17 cellular contexts compared by ENCODE assay signal in the genomic region with DNA sequence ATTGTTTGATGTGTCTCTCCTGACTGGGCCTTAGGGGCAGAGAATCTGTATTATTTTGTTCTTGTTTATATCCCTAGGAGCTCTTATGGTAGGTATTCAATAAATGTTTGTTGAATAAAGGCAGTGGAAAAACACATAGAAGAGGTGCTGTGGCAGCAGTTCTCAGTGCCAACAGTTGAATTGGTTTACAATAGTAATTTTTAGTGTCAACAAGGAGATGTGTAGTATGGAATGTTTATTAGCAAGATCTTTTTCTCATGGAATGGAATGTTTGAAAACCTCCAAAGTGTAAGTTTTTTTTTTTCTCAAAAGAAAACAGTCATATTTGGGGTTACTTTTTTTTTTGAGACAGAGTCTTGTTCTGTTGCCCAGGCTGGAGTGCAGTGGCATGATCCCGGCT. TPM values are rescaled to one million over a fixed set of nuclear protein-coding genes. Genes with fewer than 3 reads are reported as not detected.
DNase-seq lines count a peak whose midpoint lies in the region; ATAC-seq and TF ChIP-seq lines count a peak whose summit lies in the region.
"Had no signal": no experiment of that assay in that cellular context is flagged by ENCODE, and none has a peak within 500 bp of the region (broad histone marks: within the 10 kb centered on the region; RNA-seq: fewer than 3 reads in every experiment).

No MANE protein-coding gene starts in this region.

- H3K27me3 Mint-ChIP-seq in activated naive CD4-positive, alpha-beta T cell treated with anti-CD3 and anti-CD28 coated beads for 36 hours (ENCODE audit: low read depth) = no peaks in the 10 kb centered on the region
- no peaks in the 10 kb centered on the region for H3K27me3 Mint-ChIP-seq in activated CD8-positive, alpha-beta T cell treated with anti-CD3 and anti-CD28 coated beads for 36 hours
- H3K27me3 Mint-ChIP-seq in immature natural killer cell (ENCODE audit: low read depth in 3 of 3) = peaks cover 0 to 2% (median 0%) of the 10 kb centered on the region in 3 donors
- H3K27me3 Mint-ChIP-seq: activated CD4-positive, alpha-beta T cell treated with anti-CD3 and anti-CD28 coated beads, Interleukin-2, amount 10 ng/mL, durations not matched to agents 7 days and 5 days had no signal

- peaks cover 59% of the 10 kb centered on the region for H3K4me1 Mint-ChIP-seq in activated naive CD4-positive, alpha-beta T cell treated with anti-CD3 and anti-CD28 coated beads for 36 hours (ENCODE audit: low read depth)
- H3K4me1 Mint-ChIP-seq in activated CD8-positive, alpha-beta T cell treated with anti-CD3 and anti-CD28 coated beads for 36 hours (ENCODE audit: low read depth) = peaks cover 50% of the 10 kb centered on the region
- H3K4me1 Mint-ChIP-seq in immature natural killer cell = peaks cover 31 to 48% of the 10 kb centered on the region in 2 donors

- ATAC-seq in activated CD8-positive, alpha-beta T cell treated with anti-CD3 and anti-CD28 coated beads for 36 hours = no peak
- no peak for ATAC-seq in thoracic aorta (ENCODE audit: insufficient number of reproducible peaks, low FRiP score, low read depth)

- peak overlapping the region; percentile 2 for H3K27ac Mint-ChIP-seq in activated naive CD4-positive, alpha-beta T cell treated with anti-CD3 and anti-CD28 coated beads for 36 hours
- H3K27ac Mint-ChIP-seq in activated CD8-positive, alpha-beta T cell treated with anti-CD3 and anti-CD28 coated beads for 36 hours = peak overlapping the region; percentile 35
- H3K27ac Mint-ChIP-seq in immature natural killer cell = peak overlapping the region in 5 of 6 donors; percentile 9 to 74 (median 62)

- TF ChIP-seq CTCF in activated CD8-positive, alpha-beta T cell treated with anti-CD3 and anti-CD28 coated beads for 36 hours (IDR thresholded peaks at IDR 0.05) = no peak
- no peak for TF ChIP-seq CTCF in thoracic aorta (IDR thresholded peaks at IDR 0.05)

- no peaks in the 10 kb centered on the region for H3K9me3 ChIP-seq in thoracic aorta
- H3K9me3 ChIP-seq: heart right ventricle, testis had no signal

- no peaks in the 10 kb centered on the region for H3K36me3 ChIP-seq in thoracic aorta

- DNase-seq in activated naive CD4-positive, alpha-beta T cell treated with anti-CD3 and anti-CD28 coated beads for 36 hours = no peak
- no peak for DNase-seq in activated naive CD4-positive, alpha-beta T cell treated with Interleukin-2 at 50 U/mL for 16 hours
- no peak for DNase-seq in activated CD8-positive, alpha-beta T cell treated with anti-CD3 and anti-CD28 coated beads for 36 hours
- no peak for DNase-seq in immature natural killer cell
- DNase-seq in thoracic aorta (ENCODE audit: low spot score) = no peak
- no peak for DNase-seq in stimulated activated CD4-positive, alpha-beta T cell treated with anti-CD3 and anti-CD28 coated beads, Interleukin-12 subunit alpha, Interleukin-12 subunit beta, amount 100 ng/mL, for 4 hours
- DNase-seq in NCI-H1092 treated with DMSO at 0.1 percent for 48 hours (lab: John Stamatoyannopoulos, UW) = no peak
- no peak for DNase-seq in A172 (ENCODE audit: low spot score)
- DNase-seq: activated CD4-positive, alpha-beta T cell treated with anti-CD3 and anti-CD28 coated beads, Interleukin-2, amount 10 ng/mL, durations not matched to agents 7 days and 5 days; AML-193; GDM1; heart right ventricle; NCI-H1092; NCI-H748 treated with DMSO at 0.1 percent for 48 hours; testis had no signal

- POLR2A ChIA-PET in activated CD8-positive, alpha-beta T cell treated with anti-CD3 and anti-CD28 coated beads for 36 hours (lab: Charles Lee) = interaction anchor here (1.0 to 1.4 kb wide), 2 partner anchors 15 to 52 kb away, joined by 3 to 4 read pairs; no protein-coding TSS in a partner anchor

- H3K4me3 ChIP-seq in thoracic aorta = peak overlapping the region; percentile 36
- H3K4me3 ChIP-seq: lung, SK-N-MC, testis had no signal

- no peaks in the 10 kb centered on the region for H3K27me3 ChIP-seq in thoracic aorta (replicated peaks; ENCODE audit: insufficient read depth)
- H3K27me3 ChIP-seq: heart right ventricle, testis had no signal

- peaks cover 20 to 35% of the 10 kb centered on the region in 2 donors for H3K4me1 ChIP-seq in thoracic aorta (ENCODE audit: control insufficient read depth in 1 of 2, low read depth in 2 of 2)
- H3K4me1 ChIP-seq: testis had no signal

- H3K27ac ChIP-seq in thoracic aorta = peak overlapping the region in 1 of 2 donors; percentile 33

- no peaks in the 10 kb centered on the region for H3K9me3 Mint-ChIP-seq in activated naive CD4-positive, alpha-beta T cell treated with anti-CD3 and anti-CD28 coated beads for 36 hours
- no peaks in the 10 kb centered on the region for H3K9me3 Mint-ChIP-seq in activated CD8-positive, alpha-beta T cell treated with anti-CD3 and anti-CD28 coated beads for 36 hours
- H3K9me3 Mint-ChIP-seq in immature natural killer cell = no peaks in the 10 kb centered on the region
- H3K9me3 Mint-ChIP-seq: activated CD4-positive, alpha-beta T cell treated with anti-CD3 and anti-CD28 coated beads, Interleukin-2, amount 10 ng/mL, durations not matched to agents 7 days and 5 days had no signal

- intact Hi-C loops in activated naive CD4-positive, alpha-beta T cell treated with anti-CD3 and anti-CD28 coated beads for 36 hours (cut with micrococcal nuclease) = loop anchor here (2.0 kb wide), 1 partner anchor 19 kb away; no protein-coding TSS in a partner anchor
- intact Hi-C loops in activated CD8-positive, alpha-beta T cell treated with anti-CD3 and anti-CD28 coated beads for 36 hours (cut with micrococcal nuclease) = no loop called here

- H3K4me3 Mint-ChIP-seq in activated naive CD4-positive, alpha-beta T cell treated with anti-CD3 and anti-CD28 coated beads for 36 hours = no peak overlapping the region
- H3K4me3 Mint-ChIP-seq in activated CD8-positive, alpha-beta T cell treated with anti-CD3 and anti-CD28 coated beads for 36 hours = no peak overlapping the region
- H3K4me3 Mint-ChIP-seq in immature natural killer cell = no peak overlapping the region
- H3K4me3 Mint-ChIP-seq: activated CD4-positive, alpha-beta T cell treated with anti-CD3 and anti-CD28 coated beads, Interleukin-2, amount 10 ng/mL, durations not matched to agents 7 days and 5 days had no signal

- CTCF ChIA-PET in activated naive CD4-positive, alpha-beta T cell treated with anti-CD3 and anti-CD28 coated beads for 36 hours (lab: Charles Lee) = interaction anchor here (0.6 to 1.2 kb wide), 3 partner anchors 11 to 20 kb away, joined by 3 to 5 read pairs (median 4); no protein-coding TSS in a partner anchor
- CTCF ChIA-PET in activated CD8-positive, alpha-beta T cell treated with anti-CD3 and anti-CD28 coated beads for 36 hours (lab: Charles Lee) = interaction anchor here (0.6 to 1.6 kb wide), 5 partner anchors 12 to 903 kb away, joined by 3 to 5 read pairs (median 3); no protein-coding TSS in a partner anchor

- H3K36me3 Mint-ChIP-seq in activated naive CD4-positive, alpha-beta T cell treated with anti-CD3 and anti-CD28 coated beads for 36 hours (ENCODE audit: low read depth) = peaks cover 28% of the 10 kb centered on the region
- peaks cover 32% of the 10 kb centered on the region for H3K36me3 Mint-ChIP-seq in activated CD8-positive, alpha-beta T cell treated with anti-CD3 and anti-CD28 coated beads for 36 hours (ENCODE audit: low read depth)
- H3K36me3 Mint-ChIP-seq in immature natural killer cell = peaks cover 0 to 1% (median 0%) of the 10 kb centered on the region in 3 donors

RNA-seq across cellular contexts. Expression of a gene that starts 28.0 kb away (rescaled TPM):
- 100 to 1,000 TPM; 155 to 162 TPM for total RNA-seq in activated naive CD4-positive, alpha-beta T cell treated with anti-CD3 and anti-CD28 coated beads for 36 hours
- 100 to 1,000 TPM; 129 to 137 TPM for total RNA-seq in activated CD8-positive, alpha-beta T cell treated with anti-CD3 and anti-CD28 coated beads for 36 hours
- 10 to 100 TPM in 1 of 3 donors, 1 to 10 TPM in 2; 2.9 to 11.0 (median 5.3) TPM for polyA plus RNA-seq in immature natural killer cell
- total RNA-seq in thoracic aorta = 100 to 1,000 TPM in 1 of 2 donors, 10 to 100 TPM in 1; 74.5 to 135 TPM
- 49.2 and 49.7 TPM in 2 replicates for total RNA-seq in A172 (2014; rRNA removed; shearing (Covaris generic))

Comparison
In these comparisons a context has a peak if more than half of its experiments do, and no peak if none do; other contexts are left out.
1. H3K27ac Mint-ChIP-seq: peak in every context shown above with its lines; median percentile 62 in immature natural killer cell; 35 in activated CD8-positive, alpha-beta T cell treated with anti-CD3 and anti-CD28 coated beads for 36 hours; 2 in activated naive CD4-positive, alpha-beta T cell treated with anti-CD3 and anti-CD28 coated beads for 36 hours.